16 cellular contexts compared by ENCODE assay signal in the genomic region with DNA sequence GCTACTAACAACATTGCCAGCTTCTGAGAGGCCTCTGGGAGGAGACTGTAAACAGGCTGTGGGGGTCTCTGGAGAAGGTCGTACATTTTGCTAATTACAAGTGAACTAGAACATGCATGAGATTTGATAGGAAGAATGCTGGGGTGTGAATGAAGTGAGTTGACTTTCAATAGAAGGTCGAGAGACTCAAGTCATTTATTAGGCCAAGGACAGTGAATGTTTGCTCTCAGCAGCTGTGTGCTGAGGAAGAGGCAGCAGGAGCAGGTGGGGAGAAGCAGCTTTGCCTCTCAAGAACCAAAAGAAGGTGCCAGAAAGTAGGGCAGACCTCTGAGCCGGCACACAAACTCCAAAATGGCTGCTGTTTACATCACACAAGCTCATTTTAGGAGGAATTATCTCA.
"Had no signal": no experiment of that assay in that cellular context is flagged by ENCODE, and none has a peak within 500 bp of the region (broad histone marks: within the 10 kb centered on the region; RNA-seq: fewer than 3 reads in every experiment).

No MANE protein-coding gene starts in this region.

- H3K9me3 ChIP-seq: colonic mucosa, esophagus squamous epithelium, lower lobe of right lung, thoracic aorta had no signal

- H2AFZ ChIP-seq: neural progenitor cell had no signal

- H3K36me3 ChIP-seq: colonic mucosa, esophagus squamous epithelium, gastroesophageal sphincter, lower lobe of right lung, neural progenitor cell, thoracic aorta, WERI-Rb-1 had no signal

- FAIRE-seq: astrocyte had no signal

- H3K4me2 ChIP-seq: neural progenitor cell had no signal

- H3K9ac ChIP-seq: neural progenitor cell had no signal

- ATAC-seq: activated T-helper 17 cell treated with anti-CD3 and anti-CD28 coated beads, Interleukin-2, amount 50 U/mL, for 72 hours; gastroesophageal sphincter; left colon; naive thymus-derived CD8-positive, alpha-beta T cell had no signal

- DNase-seq: activated naive CD8-positive, alpha-beta T cell treated with anti-CD3 and anti-CD28 coated beads for 36 hours; activated T-cell treated with anti-CD3 and anti-CD28 coated beads, Interleukin-2, amount 50 U/mL, for 24 hours; colonic mucosa; esophagus squamous epithelium; head of caudate nucleus; left colon; lower lobe of right lung; naive thymus-derived CD8-positive, alpha-beta T cell; stimulated activated CD4-positive, alpha-beta T cell treated with anti-CD3 and anti-CD28 coated beads, Interleukin-4, amount 100 ng/mL, for 24 hours; stimulated activated naive CD4-positive, alpha-beta T cell treated with Interleukin-2 at 50 U/mL for 16 hours; WERI-Rb-1 had no signal

- H3K4me3 ChIP-seq: colonic mucosa, esophagus squamous epithelium, gastroesophageal sphincter, lower lobe of right lung, neural progenitor cell, thoracic aorta had no signal

- H3K27ac ChIP-seq: colonic mucosa, gastroesophageal sphincter, lower lobe of right lung, neural progenitor cell, thoracic aorta, WERI-Rb-1 had no signal

- H3K27me3 ChIP-seq: colonic mucosa, esophagus squamous epithelium, gastroesophageal sphincter, neural progenitor cell had no signal

- H3K4me1 ChIP-seq: colonic mucosa, gastroesophageal sphincter had no signal
